In genomic region chr1:12343823-12344487, GRCh38 we compare ENCODE assay signal across 10 cellular contexts.
DNase-seq lines count a peak whose midpoint lies in the region; ATAC-seq lines count a peak whose summit lies in the region.
"Had no signal": no experiment of that assay in that cellular context is flagged by ENCODE, and none has a peak within 500 bp of the region (broad histone marks: within the 10 kb centered on the region; RNA-seq: fewer than 3 reads in every experiment).

No MANE protein-coding gene starts in this region.

- H3K36me3 Mint-ChIP-seq in CD4-positive, alpha-beta memory T cell: peaks cover 42 to 53% of the 10 kb centered on the region in 2 donors

- H3K4me3 Mint-ChIP-seq in CD4-positive, alpha-beta memory T cell: peak overlapping the region in 5 of 8 donors; percentile 21 to 91 (median 85)

- H3K27me3 Mint-ChIP-seq in CD4-positive, alpha-beta memory T cell: no peaks in the 10 kb centered on the region

- CTCF ChIA-PET in CD4-positive, alpha-beta memory T cell (lab: Charles Lee; ENCODE audit: partially characterized antibody): interaction anchor here (0.9 to 2.0 kb wide), 4 partner anchors 64 to 315 kb away, joined by 3 to 7 read pairs (median 4); no protein-coding TSS in a partner anchor

- intact Hi-C loops in CD4-positive, alpha-beta memory T cell (cut with micrococcal nuclease): no loop called here
- intact Hi-C loops in sciatic nerve (cut with DNase I): no loop called here

- H3K27ac Mint-ChIP-seq in CD4-positive, alpha-beta memory T cell: peak overlapping the region; percentile 52 to 97 (median 91)

- POLR2A ChIA-PET in CD4-positive, alpha-beta memory T cell (lab: Charles Lee; ENCODE audit: partially characterized antibody): interaction anchor here (0.9 to 1.4 kb wide), 5 partner anchors 41 to 275 kb away, joined by 3 to 6 read pairs (median 5); partner anchors contain the start of gene DHRS3

- peak overlapping the region; percentile 51 for H3K27ac ChIP-seq in CD4-positive, alpha-beta memory T cell (ENCODE audit: low read depth, low read length)
- peak overlapping the region; percentile 77 for H3K27ac ChIP-seq in caudate nucleus (ENCODE audit: low read depth, low read length)
- H3K27ac ChIP-seq: WERI-Rb-1 had no signal

- H3K9me3 ChIP-seq in CD4-positive, alpha-beta memory T cell (ENCODE audit: control insufficient read depth in 1 of 2, low read length in 2 of 2): no peaks in the 10 kb centered on the region

- no peaks in the 10 kb centered on the region for H3K27me3 ChIP-seq in CD4-positive, alpha-beta memory T cell (ENCODE audit: insufficient read depth, low read length)

- H3K4me3 ChIP-seq in CD4-positive, alpha-beta memory T cell (ENCODE audit: low read length in 2 of 2): no peak overlapping the region

- H3K9me3 Mint-ChIP-seq in CD4-positive, alpha-beta memory T cell: no peaks in the 10 kb centered on the region

- ATAC-seq in sciatic nerve: peak; percentile 35
- ATAC-seq in GM18502 (IDR thresholded peaks at IDR 0.05; ENCODE audit: poor library complexity, unreplicated experiment): no peak
- no peak for ATAC-seq in GM21390 (IDR thresholded peaks at IDR 0.05; ENCODE audit: unreplicated experiment)

- peaks cover 51% of the 10 kb centered on the region for H3K4me1 ChIP-seq in CD4-positive, alpha-beta memory T cell (ENCODE audit: insufficient read depth, low read length)

- H3K36me3 ChIP-seq in CD4-positive, alpha-beta memory T cell (ENCODE audit: insufficient read depth, low read length): peaks cover 13% of the 10 kb centered on the region

- no peak for DNase-seq in CD4-positive, alpha-beta memory T cell
- DNase-seq in Kasumi-1 (lab: John Stamatoyannopoulos, UW): peak; percentile 33 to 46
- DNase-seq in caudate nucleus (lab: John Stamatoyannopoulos, UW): peak in 1 of 61 donors; percentile 45
- no peak for DNase-seq in sciatic nerve (ENCODE audit: low spot score)
- DNase-seq in HCEC 1CT: no peak
- no peak for DNase-seq in SIG-M5 (lab: John Stamatoyannopoulos, UW)
- DNase-seq: NCI-H2081, WERI-Rb-1 had no signal

- H3K4me1 Mint-ChIP-seq in CD4-positive, alpha-beta memory T cell: peaks cover 48 to 70% (median 59%) of the 10 kb centered on the region in 4 donors

Comparison
In these comparisons a context has a peak if more than half of its experiments do, and no peak if none do; other contexts are left out.
1. DNase-seq: peak in Kasumi-1 (2 of 2); none in CD4-positive, alpha-beta memory T cell (0 of 5), sciatic nerve (single experiment), HCEC 1CT (single experiment) and SIG-M5 (single experiment).